In genomic region chr12:22340143-22340542, GRCh38 we compare ENCODE assay signal across 12 cellular contexts.
"Had no signal": no experiment of that assay in that cellular context is flagged by ENCODE, and none has a peak within 500 bp of the region (broad histone marks: within the 10 kb centered on the region; RNA-seq: fewer than 3 reads in every experiment).

No MANE protein-coding gene starts in this region.

- H3K4me3 ChIP-seq: dorsolateral prefrontal cortex, gastroesophageal sphincter had no signal

- ATAC-seq: activated CD8-positive, alpha-beta memory T cell treated with anti-CD3 and anti-CD28 coated beads, Interleukin-2, amount 10 ng/mL, durations not matched to agents 7 days and 5 days; gastroesophageal sphincter; natural killer cell treated with Interleukin-12 subunit alpha and Interleukin-12 subunit beta and Interleukin-15 and Interleukin-18, amount 100 ng/mL, for 72 hours had no signal

- DNase-seq: activated CD4-positive, alpha-beta memory T cell treated with anti-CD3 and anti-CD28 coated beads for 36 hours; activated CD4-positive, alpha-beta T cell treated with anti-CD3 and anti-CD28 coated beads for 1 hour; activated CD8-positive, alpha-beta memory T cell treated with anti-CD3 and anti-CD28 coated beads, Interleukin-2, amount 10 ng/mL, durations not matched to agents 7 days and 5 days; activated naive CD4-positive, alpha-beta T cell treated with anti-CD3 and anti-CD28 coated beads, Interleukin-2, amount 50 U/mL, for 16 hours; activated T-cell treated with anti-CD3 and anti-CD28 coated beads, Interleukin-2, amount 50 U/mL, for 24 hours; dorsolateral prefrontal cortex; mesenchymal stem cell; retina; small intestine; T1000 had no signal
